Comparison of ENCODE assay signal across 1 cellular context in genomic region chr2:25982273-25982967, GRCh38.
TF ChIP-seq lines count a peak whose summit lies in the region.

Gene KIF3C (minus strand): TSS chr2:25982497. CDS start chr2:25981917, 580 bp downstream.

TF ChIP-seq in HepG2, 621 proteins besides CTCF, POLR2A, EP300 and RAD21 (continued from another document and continues in another):
- TF ChIP-seq, protein P1, sequence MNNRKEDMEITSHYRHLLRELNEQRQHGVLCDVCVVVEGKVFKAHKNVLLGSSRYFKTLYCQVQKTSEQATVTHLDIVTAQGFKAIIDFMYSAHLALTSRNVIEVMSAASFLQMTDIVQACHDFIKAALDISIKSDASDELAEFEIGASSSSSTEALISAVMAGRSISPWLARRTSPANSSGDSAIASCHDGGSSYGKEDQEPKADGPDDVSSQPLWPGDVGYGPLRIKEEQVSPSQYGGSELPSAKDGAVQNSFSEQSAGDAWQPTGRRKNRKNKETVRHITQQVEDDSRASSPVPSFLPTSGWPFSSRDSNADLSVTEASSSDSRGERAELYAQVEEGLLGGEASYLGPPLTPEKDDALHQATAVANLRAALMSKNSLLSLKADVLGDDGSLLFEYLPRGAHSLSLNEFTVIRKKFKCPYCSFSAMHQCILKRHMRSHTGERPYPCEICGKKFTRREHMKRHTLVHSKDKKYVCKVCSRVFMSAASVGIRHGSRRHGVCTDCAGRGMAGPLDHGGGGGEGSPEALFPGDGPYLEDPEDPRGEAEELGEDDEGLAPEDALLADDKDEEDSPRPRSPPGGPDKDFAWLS (CRISPR knock-in tag; IDR thresholded peaks at IDR 0.05; ENCODE audit: borderline replicate concordance) = no peak
- TF ChIP-seq SKI (IDR thresholded peaks at IDR 0.05; ENCODE audit: partially characterized antibody) = no peak
- no peak for TF ChIP-seq MYNN (CRISPR knock-in tag; IDR thresholded peaks at IDR 0.05; ENCODE audit: low read depth)
- TF ChIP-seq, protein P2, sequence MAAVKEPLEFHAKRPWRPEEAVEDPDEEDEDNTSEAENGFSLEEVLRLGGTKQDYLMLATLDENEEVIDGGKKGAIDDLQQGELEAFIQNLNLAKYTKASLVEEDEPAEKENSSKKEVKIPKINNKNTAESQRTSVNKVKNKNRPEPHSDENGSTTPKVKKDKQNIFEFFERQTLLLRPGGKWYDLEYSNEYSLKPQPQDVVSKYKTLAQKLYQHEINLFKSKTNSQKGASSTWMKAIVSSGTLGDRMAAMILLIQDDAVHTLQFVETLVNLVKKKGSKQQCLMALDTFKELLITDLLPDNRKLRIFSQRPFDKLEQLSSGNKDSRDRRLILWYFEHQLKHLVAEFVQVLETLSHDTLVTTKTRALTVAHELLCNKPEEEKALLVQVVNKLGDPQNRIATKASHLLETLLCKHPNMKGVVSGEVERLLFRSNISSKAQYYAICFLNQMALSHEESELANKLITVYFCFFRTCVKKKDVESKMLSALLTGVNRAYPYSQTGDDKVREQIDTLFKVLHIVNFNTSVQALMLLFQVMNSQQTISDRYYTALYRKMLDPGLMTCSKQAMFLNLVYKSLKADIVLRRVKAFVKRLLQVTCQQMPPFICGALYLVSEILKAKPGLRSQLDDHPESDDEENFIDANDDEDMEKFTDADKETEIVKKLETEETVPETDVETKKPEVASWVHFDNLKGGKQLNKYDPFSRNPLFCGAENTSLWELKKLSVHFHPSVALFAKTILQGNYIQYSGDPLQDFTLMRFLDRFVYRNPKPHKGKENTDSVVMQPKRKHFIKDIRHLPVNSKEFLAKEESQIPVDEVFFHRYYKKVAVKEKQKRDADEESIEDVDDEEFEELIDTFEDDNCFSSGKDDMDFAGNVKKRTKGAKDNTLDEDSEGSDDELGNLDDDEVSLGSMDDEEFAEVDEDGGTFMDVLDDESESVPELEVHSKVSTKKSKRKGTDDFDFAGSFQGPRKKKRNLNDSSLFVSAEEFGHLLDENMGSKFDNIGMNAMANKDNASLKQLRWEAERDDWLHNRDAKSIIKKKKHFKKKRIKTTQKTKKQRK (IDR thresholded peaks at IDR 0.05; ENCODE audit: low read length) = no peak
- TF ChIP-seq SIX4 (CRISPR knock-in tag; IDR thresholded peaks at IDR 0.05) = no peak
- no peak for TF ChIP-seq RXRB (CRISPR knock-in tag; IDR thresholded peaks at IDR 0.05; ENCODE audit: borderline replicate concordance)
- TF ChIP-seq, protein P3, sequence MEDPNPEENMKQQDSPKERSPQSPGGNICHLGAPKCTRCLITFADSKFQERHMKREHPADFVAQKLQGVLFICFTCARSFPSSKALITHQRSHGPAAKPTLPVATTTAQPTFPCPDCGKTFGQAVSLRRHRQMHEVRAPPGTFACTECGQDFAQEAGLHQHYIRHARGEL (CRISPR knock-in tag; IDR thresholded peaks at IDR 0.05) = no peak
- TF ChIP-seq, protein P4, sequence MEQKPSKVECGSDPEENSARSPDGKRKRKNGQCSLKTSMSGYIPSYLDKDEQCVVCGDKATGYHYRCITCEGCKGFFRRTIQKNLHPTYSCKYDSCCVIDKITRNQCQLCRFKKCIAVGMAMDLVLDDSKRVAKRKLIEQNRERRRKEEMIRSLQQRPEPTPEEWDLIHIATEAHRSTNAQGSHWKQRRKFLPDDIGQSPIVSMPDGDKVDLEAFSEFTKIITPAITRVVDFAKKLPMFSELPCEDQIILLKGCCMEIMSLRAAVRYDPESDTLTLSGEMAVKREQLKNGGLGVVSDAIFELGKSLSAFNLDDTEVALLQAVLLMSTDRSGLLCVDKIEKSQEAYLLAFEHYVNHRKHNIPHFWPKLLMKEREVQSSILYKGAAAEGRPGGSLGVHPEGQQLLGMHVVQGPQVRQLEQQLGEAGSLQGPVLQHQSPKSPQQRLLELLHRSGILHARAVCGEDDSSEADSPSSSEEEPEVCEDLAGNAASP (CRISPR knock-in tag; IDR thresholded peaks at IDR 0.05; ENCODE audit: borderline replicate concordance) = no peak; the same call in 1 of the 2 replicates
- no peak for TF ChIP-seq CHD4 (IDR thresholded peaks at IDR 0.05; ENCODE audit: borderline replicate concordance, low read length)
- no peak for TF ChIP-seq RAD51 (IDR thresholded peaks at IDR 0.05; ENCODE audit: borderline replicate concordance)
- no peak for TF ChIP-seq ATRX (CRISPR knock-in tag; IDR thresholded peaks at IDR 0.05; ENCODE audit: borderline replicate concordance)
- TF ChIP-seq, protein P5, sequence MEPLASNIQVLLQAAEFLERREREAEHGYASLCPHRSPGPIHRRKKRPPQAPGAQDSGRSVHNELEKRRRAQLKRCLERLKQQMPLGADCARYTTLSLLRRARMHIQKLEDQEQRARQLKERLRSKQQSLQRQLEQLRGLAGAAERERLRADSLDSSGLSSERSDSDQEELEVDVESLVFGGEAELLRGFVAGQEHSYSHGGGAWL (CRISPR knock-in tag; IDR thresholded peaks at IDR 0.05) = no peak
- TF ChIP-seq ZNF543 (CRISPR knock-in tag; IDR thresholded peaks at IDR 0.05) = no peak
- no peak for TF ChIP-seq ZNF337 (CRISPR knock-in tag; IDR thresholded peaks at IDR 0.05; ENCODE audit: borderline replicate concordance, low read depth)
- TF ChIP-seq, protein P6, sequence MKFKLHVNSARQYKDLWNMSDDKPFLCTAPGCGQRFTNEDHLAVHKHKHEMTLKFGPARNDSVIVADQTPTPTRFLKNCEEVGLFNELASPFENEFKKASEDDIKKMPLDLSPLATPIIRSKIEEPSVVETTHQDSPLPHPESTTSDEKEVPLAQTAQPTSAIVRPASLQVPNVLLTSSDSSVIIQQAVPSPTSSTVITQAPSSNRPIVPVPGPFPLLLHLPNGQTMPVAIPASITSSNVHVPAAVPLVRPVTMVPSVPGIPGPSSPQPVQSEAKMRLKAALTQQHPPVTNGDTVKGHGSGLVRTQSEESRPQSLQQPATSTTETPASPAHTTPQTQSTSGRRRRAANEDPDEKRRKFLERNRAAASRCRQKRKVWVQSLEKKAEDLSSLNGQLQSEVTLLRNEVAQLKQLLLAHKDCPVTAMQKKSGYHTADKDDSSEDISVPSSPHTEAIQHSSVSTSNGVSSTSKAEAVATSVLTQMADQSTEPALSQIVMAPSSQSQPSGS (CRISPR knock-in tag; IDR thresholded peaks at IDR 0.05) = peak; percentile 54
- no peak for TF ChIP-seq ZNF850 (CRISPR knock-in tag; conservative IDR thresholded peaks at IDR 0.05)
- TF ChIP-seq KLF13 (CRISPR knock-in tag; IDR thresholded peaks at IDR 0.05) = no peak
- TF ChIP-seq PHF5A (CRISPR knock-in tag; IDR thresholded peaks at IDR 0.05; ENCODE audit: low read depth, unreplicated experiment) = no peak
- TF ChIP-seq MIXL1 (CRISPR knock-in tag; IDR thresholded peaks at IDR 0.05) = no peak
- peak; percentile 66 for TF ChIP-seq HOXA3 (CRISPR knock-in tag; IDR thresholded peaks at IDR 0.05)
- no peak for TF ChIP-seq ZNF382 (CRISPR knock-in tag; IDR thresholded peaks at IDR 0.05; ENCODE audit: borderline replicate concordance)
- TF ChIP-seq ZNF740 (CRISPR knock-in tag; IDR thresholded peaks at IDR 0.05) = no peak
- no peak for TF ChIP-seq HOXA9 (CRISPR knock-in tag; IDR thresholded peaks at IDR 0.05; ENCODE audit: borderline replicate concordance)
- no peak for TF ChIP-seq ZNF790 (CRISPR knock-in tag; IDR thresholded peaks at IDR 0.05; ENCODE audit: borderline replicate concordance)
- TF ChIP-seq, protein P7, sequence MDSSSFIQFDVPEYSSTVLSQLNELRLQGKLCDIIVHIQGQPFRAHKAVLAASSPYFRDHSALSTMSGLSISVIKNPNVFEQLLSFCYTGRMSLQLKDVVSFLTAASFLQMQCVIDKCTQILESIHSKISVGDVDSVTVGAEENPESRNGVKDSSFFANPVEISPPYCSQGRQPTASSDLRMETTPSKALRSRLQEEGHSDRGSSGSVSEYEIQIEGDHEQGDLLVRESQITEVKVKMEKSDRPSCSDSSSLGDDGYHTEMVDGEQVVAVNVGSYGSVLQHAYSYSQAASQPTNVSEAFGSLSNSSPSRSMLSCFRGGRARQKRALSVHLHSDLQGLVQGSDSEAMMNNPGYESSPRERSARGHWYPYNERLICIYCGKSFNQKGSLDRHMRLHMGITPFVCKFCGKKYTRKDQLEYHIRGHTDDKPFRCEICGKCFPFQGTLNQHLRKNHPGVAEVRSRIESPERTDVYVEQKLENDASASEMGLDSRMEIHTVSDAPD (CRISPR knock-in tag; IDR thresholded peaks at IDR 0.05) = peak; percentile 15; the same call in 1 of the 2 replicates
- no peak for TF ChIP-seq ZSCAN20 (CRISPR knock-in tag; IDR thresholded peaks at IDR 0.05; ENCODE audit: borderline replicate concordance)
- no peak for TF ChIP-seq ZNF10 (CRISPR knock-in tag; IDR thresholded peaks at IDR 0.05; ENCODE audit: borderline replicate concordance, low read depth)
- TF ChIP-seq, protein P8, sequence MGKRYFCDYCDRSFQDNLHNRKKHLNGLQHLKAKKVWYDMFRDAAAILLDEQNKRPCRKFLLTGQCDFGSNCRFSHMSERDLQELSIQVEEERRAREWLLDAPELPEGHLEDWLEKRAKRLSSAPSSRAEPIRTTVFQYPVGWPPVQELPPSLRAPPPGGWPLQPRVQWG (CRISPR knock-in tag; IDR thresholded peaks at IDR 0.05; ENCODE audit: borderline replicate concordance, low read depth) = no peak
- TF ChIP-seq ZNF678 (CRISPR knock-in tag; IDR thresholded peaks at IDR 0.05) = no peak
- TF ChIP-seq DMAP1 (CRISPR knock-in tag; IDR thresholded peaks at IDR 0.05) = no peak; the same call in none of the 2 replicates
- TF ChIP-seq, protein P9, sequence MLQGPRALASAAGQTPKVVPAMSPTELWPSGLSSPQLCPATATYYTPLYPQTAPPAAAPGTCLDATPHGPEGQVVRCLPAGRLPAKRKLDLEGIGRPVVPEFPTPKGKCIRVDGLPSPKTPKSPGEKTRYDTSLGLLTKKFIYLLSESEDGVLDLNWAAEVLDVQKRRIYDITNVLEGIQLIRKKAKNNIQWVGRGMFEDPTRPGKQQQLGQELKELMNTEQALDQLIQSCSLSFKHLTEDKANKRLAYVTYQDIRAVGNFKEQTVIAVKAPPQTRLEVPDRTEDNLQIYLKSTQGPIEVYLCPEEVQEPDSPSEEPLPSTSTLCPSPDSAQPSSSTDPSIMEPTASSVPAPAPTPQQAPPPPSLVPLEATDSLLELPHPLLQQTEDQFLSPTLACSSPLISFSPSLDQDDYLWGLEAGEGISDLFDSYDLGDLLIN (CRISPR knock-in tag; IDR thresholded peaks at IDR 0.05; ENCODE audit: borderline replicate concordance) = no peak
- no peak for TF ChIP-seq ZNF816 (CRISPR knock-in tag; IDR thresholded peaks at IDR 0.05; ENCODE audit: borderline replicate concordance)
- TF ChIP-seq PPARG (CRISPR knock-in tag; conservative IDR thresholded peaks at IDR 0.05) = no peak
- TF ChIP-seq, protein P10, sequence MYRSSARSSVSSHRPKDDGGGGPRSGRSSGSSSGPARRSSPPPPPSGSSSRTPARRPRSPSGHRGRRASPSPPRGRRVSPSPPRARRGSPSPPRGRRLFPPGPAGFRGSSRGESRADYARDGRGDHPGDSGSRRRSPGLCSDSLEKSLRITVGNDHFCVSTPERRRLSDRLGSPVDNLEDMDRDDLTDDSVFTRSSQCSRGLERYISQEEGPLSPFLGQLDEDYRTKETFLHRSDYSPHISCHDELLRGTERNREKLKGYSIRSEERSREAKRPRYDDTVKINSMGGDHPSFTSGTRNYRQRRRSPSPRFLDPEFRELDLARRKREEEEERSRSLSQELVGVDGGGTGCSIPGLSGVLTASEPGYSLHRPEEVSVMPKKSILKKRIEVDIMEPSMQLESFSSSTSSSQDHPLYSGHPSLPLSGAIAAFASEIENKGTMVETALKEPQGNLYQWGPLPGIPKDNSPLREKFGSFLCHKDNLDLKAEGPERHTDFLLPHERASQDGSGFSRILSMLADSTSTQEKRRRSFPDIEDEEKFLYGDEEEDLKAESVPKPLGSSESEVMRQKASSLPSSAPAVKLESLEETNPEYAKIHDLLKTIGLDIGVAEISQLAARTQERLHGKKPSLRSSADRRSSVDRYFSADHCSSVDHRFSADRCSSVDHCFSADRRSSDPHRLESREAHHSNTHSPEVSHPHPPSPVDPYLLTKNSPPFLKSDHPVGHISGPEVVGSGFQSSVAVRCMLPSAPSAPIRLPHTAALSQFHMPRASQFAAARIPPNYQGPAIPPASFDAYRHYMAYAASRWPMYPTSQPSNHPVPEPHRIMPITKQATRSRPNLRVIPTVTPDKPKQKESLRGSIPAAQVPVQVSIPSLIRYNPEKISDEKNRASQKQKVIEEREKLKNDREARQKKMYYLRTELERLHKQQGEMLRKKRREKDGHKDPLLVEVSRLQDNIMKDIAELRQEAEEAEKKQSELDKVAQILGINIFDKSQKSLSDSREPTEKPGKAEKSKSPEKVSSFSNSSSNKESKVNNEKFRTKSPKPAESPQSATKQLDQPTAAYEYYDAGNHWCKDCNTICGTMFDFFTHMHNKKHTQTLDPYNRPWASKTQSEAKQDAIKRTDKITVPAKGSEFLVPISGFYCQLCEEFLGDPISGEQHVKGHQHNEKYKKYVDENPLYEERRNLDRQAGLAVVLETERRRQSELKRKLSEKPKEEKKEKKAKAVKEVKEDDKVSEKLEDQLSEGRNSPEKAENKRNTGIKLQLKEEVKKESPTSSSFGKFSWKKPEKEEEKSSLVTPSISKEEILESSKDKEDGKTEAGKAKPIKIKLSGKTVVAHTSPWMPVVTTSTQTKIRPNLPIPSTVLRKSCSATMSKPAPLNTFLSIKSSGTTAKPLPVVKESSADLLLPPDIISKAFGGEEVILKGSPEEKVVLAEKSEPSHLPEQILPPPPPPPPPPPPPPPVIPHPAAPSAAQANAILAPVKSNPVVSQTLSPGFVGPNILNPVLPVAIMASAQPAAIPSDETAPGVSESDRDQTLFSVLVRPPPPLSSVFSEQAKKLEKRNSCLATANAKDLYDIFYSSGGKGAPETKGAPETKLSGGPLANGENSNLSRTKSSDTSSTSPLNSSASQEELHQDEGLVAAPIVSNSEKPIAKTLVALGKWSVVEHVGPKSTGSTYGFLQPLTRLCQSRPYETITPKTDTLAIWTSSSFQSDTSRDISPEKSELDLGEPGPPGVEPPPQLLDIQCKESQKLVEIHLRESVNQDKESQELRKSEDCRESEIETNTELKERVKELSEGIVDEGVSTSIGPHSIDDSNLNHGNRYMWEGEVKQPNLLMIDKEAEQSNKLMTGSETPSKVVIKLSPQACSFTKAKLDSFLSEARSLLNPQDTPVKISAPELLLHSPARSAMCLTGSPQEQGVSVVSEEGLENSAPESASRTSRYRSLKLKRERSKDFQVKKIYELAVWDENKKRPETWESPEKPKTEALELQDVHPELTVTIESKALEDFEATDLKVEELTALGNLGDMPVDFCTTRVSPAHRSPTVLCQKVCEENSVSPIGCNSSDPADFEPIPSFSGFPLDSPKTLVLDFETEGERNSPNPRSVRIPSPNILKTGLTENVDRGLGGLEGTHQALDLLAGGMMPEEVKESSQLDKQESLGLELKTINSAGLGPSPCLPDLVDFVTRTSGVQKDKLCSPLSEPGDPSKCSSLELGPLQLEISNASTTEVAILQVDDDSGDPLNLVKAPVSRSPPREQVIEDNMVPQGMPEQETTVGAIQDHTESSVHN (CRISPR knock-in tag; IDR thresholded peaks at IDR 0.05) = no peak
